ENCODE assay signal across 15 cellular contexts in genomic region chr12:93707836-93708235, GRCh38. TPM values are rescaled to one million over a fixed set of nuclear protein-coding genes. Genes with fewer than 3 reads are reported as not detected.
DNase-seq lines count a peak whose midpoint lies in the region; ATAC-seq and TF ChIP-seq lines count a peak whose summit lies in the region.
"Had no signal": no experiment of that assay in that cellular context is flagged by ENCODE, and none has a peak within 500 bp of the region (broad histone marks: within the 10 kb centered on the region; RNA-seq: fewer than 3 reads in every experiment).

No MANE protein-coding gene starts in this region.

- H3K27me3 ChIP-seq in RWPE2 (ENCODE audit: insufficient read depth, poor library complexity, severe bottlenecking) (no peaks in the 10 kb centered on the region), colonic mucosa (no peaks in the 10 kb centered on the region), ovary (no peaks in the 10 kb centered on the region)
- H3K27me3 ChIP-seq: thyroid gland had no signal

- H3K36me3 ChIP-seq in RWPE2 (ENCODE audit: low read depth) (no peaks in the 10 kb centered on the region), colonic mucosa (no peaks in the 10 kb centered on the region), ovary (no peaks in the 10 kb centered on the region)
- H3K36me3 ChIP-seq: thyroid gland had no signal

- H3K9ac ChIP-seq in colonic mucosa (ENCODE audit: low read depth in 2 of 2, low read length in 2 of 2), result no peak overlapping the region

- H3K9me3 ChIP-seq in RWPE2 (ENCODE audit: severe bottlenecking) (peaks cover 4% of the 10 kb centered on the region), colonic mucosa (no peaks in the 10 kb centered on the region), ovary (no peaks in the 10 kb centered on the region)
- H3K9me3 ChIP-seq: thyroid gland had no signal

- DNase-seq in SIG-M5 treated with dmso at 0.1 percent for 504 hours (lab: John Stamatoyannopoulos, UW; ENCODE audit: unreplicated experiment) (peak; percentile 4), SIG-M5 (lab: John Stamatoyannopoulos, UW) (no peak), RWPE2 (ENCODE audit: low spot score) (no peak), fibroblast of mammary gland (ENCODE audit: low read depth) (peak; percentile 45), colonic mucosa (no peak), occipital lobe (lab: John Stamatoyannopoulos, UW) (no peak), ovary (no peak), SKM-1 treated with dmso at 0.1 percent for 144 hours (lab: John Stamatoyannopoulos, UW; ENCODE audit: unreplicated experiment) (no peak)
- DNase-seq: ACHN; activated naive CD8-positive, alpha-beta T cell treated with anti-CD3 and anti-CD28 coated beads, Interleukin-2, amount 10 ng/mL, durations not matched to agents 7 days and 5 days; NCI-H1092; NCI-H2227 treated with DMSO at 0.1 percent for 48 hours; stimulated activated CD4-positive, alpha-beta T cell treated with anti-CD3 and anti-CD28 coated beads, Interleukin-2, amount 100 ng/mL, for 24 hours; thyroid gland had no signal

- no peak for TF ChIP-seq EP300 in ovary (IDR thresholded peaks at IDR 0.05)

- H3K4me3 ChIP-seq in RWPE2 (ENCODE audit: severe bottlenecking) (no peak overlapping the region), fibroblast of mammary gland (ENCODE audit: control insufficient read depth, low read depth, low read length) (no peak overlapping the region), colonic mucosa (no peak overlapping the region), ovary (no peak overlapping the region)
- H3K4me3 ChIP-seq: thyroid gland had no signal

- no peak for TF ChIP-seq POLR2A in ovary (IDR thresholded peaks at IDR 0.05)

- ATAC-seq in RWPE2 (ENCODE audit: low read depth), result peak; percentile 55
- ATAC-seq: natural killer cell treated with Interleukin-12 subunit alpha and Interleukin-12 subunit beta and Interleukin-15 and Interleukin-18, amount 100 ng/mL, for 72 hours had no signal

- H3K4me1 ChIP-seq in RWPE2 (ENCODE audit: insufficient read depth, poor library complexity, severe bottlenecking) (peaks cover 4% of the 10 kb centered on the region), colonic mucosa (no peaks in the 10 kb centered on the region), ovary (ENCODE audit: insufficient read depth) (peaks cover 2% of the 10 kb centered on the region)

- intact Hi-C loops in colonic mucosa (cut with DNase I), result no loop called here
- intact Hi-C loops in ovary (cut with DNase I), result no loop called here

- H3K27ac ChIP-seq in RWPE2 (ENCODE audit: poor library complexity, severe bottlenecking), result no peak overlapping the region
- no peak overlapping the region for H3K27ac ChIP-seq in colonic mucosa
- H3K27ac ChIP-seq in ovary, result no peak overlapping the region
- H3K27ac ChIP-seq: thyroid gland had no signal

- 88 to 95% (median 89%) methylated on average over 1 of the region's 1 CpG for WGBS in ovary, 3 donors

- TF ChIP-seq CTCF in RWPE2 (IDR thresholded peaks at IDR 0.05; ENCODE audit: poor library complexity, severe bottlenecking) (no peak), fibroblast of mammary gland (conservative IDR thresholded peaks at IDR 0.05; ENCODE audit: control insufficient read depth, insufficient read depth, low read depth, low read length) (no peak), colonic mucosa (IDR thresholded peaks at IDR 0.05) (no peak), ovary (IDR thresholded peaks at IDR 0.05) (no peak)

RNA-seq across cellular contexts. Expression of gene CRADD, which starts 30.7 kb away (rescaled TPM):
- total RNA-seq in colonic mucosa (10 to 100 TPM; 18.2 to 23.9 TPM), occipital lobe (10.3 TPM), ovary (10 to 100 TPM; 11.4 to 67.8 (median 16.9) TPM)
- 10 to 100 TPM; 13.9 to 17.9 TPM for polyA plus RNA-seq in ovary

Comparison
In these comparisons a context has a peak if more than half of its experiments do, and no peak if none do; other contexts are left out.
1. DNase-seq: peak in SIG-M5 treated with dmso at 0.1 percent for 504 hours (single experiment) and fibroblast of mammary gland (single experiment); none in SIG-M5 (single experiment), RWPE2 (single experiment), colonic mucosa (single experiment), occipital lobe (single experiment), ovary (0 of 5) and SKM-1 treated with dmso at 0.1 percent for 144 hours (single experiment).